Comparison of ENCODE assay signal across 11 cellular contexts in genomic region chr2:41720702-41721344, GRCh38.
DNase-seq lines count a peak whose midpoint lies in the region; ATAC-seq, FAIRE-seq and TF ChIP-seq lines count a peak whose summit lies in the region.
"Had no signal": no experiment of that assay in that cellular context is flagged by ENCODE, and none has a peak within 500 bp of the region (broad histone marks: within the 10 kb centered on the region; RNA-seq: fewer than 3 reads in every experiment).

No MANE protein-coding gene starts in this region.

- H4K91ac ChIP-seq in IMR-90 (ENCODE audit: insufficient read depth, low read depth, low read length): no peak overlapping the region

- H3K36me3 ChIP-seq in IMR-90 (ENCODE audit: control insufficient read depth, insufficient read depth, low read length): no peaks in the 10 kb centered on the region
- H3K36me3 ChIP-seq in small intestine (ENCODE audit: control insufficient read depth in 2 of 2, insufficient read depth in 2 of 2, low read length in 2 of 2): no peaks in the 10 kb centered on the region
- no peaks in the 10 kb centered on the region for H3K36me3 ChIP-seq in HAP-1 (replicated peaks)

- H3K27me3 ChIP-seq in IMR-90 (ENCODE audit: control insufficient read depth, insufficient read depth, low read length) (no peaks in the 10 kb centered on the region), small intestine (ENCODE audit: control insufficient read depth in 2 of 2, insufficient read depth in 2 of 2, low read length in 2 of 2) (no peaks in the 10 kb centered on the region), HAP-1 (ENCODE audit: low read depth) (no peaks in the 10 kb centered on the region)

- dilution Hi-C loops in IMR-90 (cut with HindIII; ENCODE audit: low sequenced_read_pairs, unreplicated experiment): no loop called here

- TF ChIP-seq POLR2A in IMR-90 (IDR thresholded peaks at IDR 0.05; ENCODE audit: low read depth, low read length): no peak

- H3K4me1 ChIP-seq in IMR-90 (ENCODE audit: control insufficient read depth, insufficient read depth, low read length) (no peaks in the 10 kb centered on the region; the same call in 1 of the 2 replicates), small intestine (ENCODE audit: control insufficient read depth in 2 of 2, insufficient read depth in 1 of 2, low read depth in 1 of 2, low read length in 1 of 2) (no peaks in the 10 kb centered on the region), HAP-1 (no peaks in the 10 kb centered on the region)

- no peak overlapping the region for H3K56ac ChIP-seq in IMR-90 (ENCODE audit: extremely low read depth, insufficient read depth, low read length)

- no peak for FAIRE-seq in small intestine (lab: Jason Lieb, UNC)

- no peaks in the 10 kb centered on the region for H3K79me1 ChIP-seq in IMR-90 (ENCODE audit: low read depth in 1 of 2, low read length in 2 of 2)

- TF ChIP-seq CTCF in IMR-90 (conservative IDR thresholded peaks at IDR 0.05; ENCODE audit: low read depth, low read length): no peak

- DNase-seq in IMR-90: peak; percentile 35
- DNase-seq in iris pigment epithelial cell (ENCODE audit: low read depth): peak; percentile 81
- no peak for DNase-seq in glomerular visceral epithelial cell (ENCODE audit: extremely low spot score)
- DNase-seq in small intestine: no peak
- DNase-seq in HAP-1 (ENCODE audit: low spot score in 2 of 2): no peak
- DNase-seq in GM19238 (ENCODE audit: insufficient read length, low spot score): no peak
- DNase-seq: activated CD4-positive, alpha-beta T cell treated with anti-CD3 and anti-CD28 coated beads for 4 hours; dermis blood vessel endothelial cell; nephron progenitor cell had no signal

- H3K9me3 ChIP-seq in IMR-90 (ENCODE audit: control insufficient read depth, insufficient read depth, low read length) (no peaks in the 10 kb centered on the region), small intestine (ENCODE audit: control insufficient read depth, low read depth) (no peaks in the 10 kb centered on the region), HAP-1 (no peaks in the 10 kb centered on the region)

- H3K23ac ChIP-seq in IMR-90 (ENCODE audit: low read depth, low read length): no peak overlapping the region

- no peak for TF ChIP-seq RAD21 in IMR-90 (IDR thresholded peaks at IDR 0.05; ENCODE audit: low read length)

- H3K4me3 ChIP-seq in IMR-90 (ENCODE audit: insufficient read depth, low read depth, low read length): no peak overlapping the region
- no peak overlapping the region for H3K4me3 ChIP-seq in small intestine (ENCODE audit: low read depth in 1 of 2, low read length in 2 of 2)
- H3K4me3 ChIP-seq in HAP-1: no peak overlapping the region

- intact Hi-C loops in IMR-90 (cut with micrococcal nuclease): no loop called here

- no peak overlapping the region for H2AK5ac ChIP-seq in IMR-90 (ENCODE audit: low read depth, low read length)

- CTCF ChIA-PET in IMR-90 (lab: Yijun Ruan, JAX): no interaction called here

- in situ Hi-C loops in IMR-90 (cut with MboI; ENCODE audit: low sequenced_read_pairs) (loop anchor here (25.0 kb wide), 1 partner anchor 1809 kb away; no protein-coding TSS in a partner anchor), HAP-1 (cut with MboI; ENCODE audit: low sequenced_read_pairs) (no loop called here)

- POLR2A ChIA-PET in IMR-90 (lab: Charles Lee; ENCODE audit: unreplicated experiment): interaction anchor here (0.7 kb wide), 1 partner anchor 174 kb away, joined by 3 read pairs; no protein-coding TSS in a partner anchor

- H3K27ac ChIP-seq in IMR-90 (ENCODE audit: insufficient read depth, low read length) (no peak overlapping the region), small intestine (ENCODE audit: low read depth in 1 of 2, low read length in 1 of 2) (peak overlapping the region in 1 of 2 donors; percentile 43)

- H2BK20ac ChIP-seq in IMR-90 (ENCODE audit: low read depth, low read length): no peak overlapping the region

- BruUV-seq in IMR-90 (replicated peaks; lab: Mats Ljungman, UMichigan): no TSS peak

- no peak overlapping the region for H3K18ac ChIP-seq in IMR-90 (ENCODE audit: low read depth, low read length)

- no peaks in the 10 kb centered on the region for H3K9me1 ChIP-seq in IMR-90 (ENCODE audit: insufficient read depth, low read length)

- no peak overlapping the region for H3K4ac ChIP-seq in IMR-90 (ENCODE audit: low read depth, low read length)

- no peak overlapping the region for H4K8ac ChIP-seq in IMR-90 (ENCODE audit: low read depth in 2 of 2, low read length in 2 of 2)

- WGBS in IMR-90 (ENCODE audit: extremely low coverage in 2 of 2, insufficient read length in 1 of 2), 2 experiments: no CpG with 5 or more reads among the region's 7 CpGs
- WGBS in small intestine, 3 donors: 65 to 92% (median 83%) methylated on average over 7 of the region's 7 CpGs

- ATAC-seq in GM18498 (IDR thresholded peaks at IDR 0.05; ENCODE audit: unreplicated experiment): peak; percentile 15
- peak; percentile 1 for ATAC-seq in GM21717 (IDR thresholded peaks at IDR 0.05; ENCODE audit: unreplicated experiment)
- ATAC-seq in IMR-90 (ENCODE audit: low read depth): peak; percentile 64

- no peak overlapping the region for H2AFZ ChIP-seq in IMR-90 (replicated peaks; ENCODE audit: low read length, poor library complexity)

- H3K9ac ChIP-seq in IMR-90 (ENCODE audit: low read depth, low read length): no peak overlapping the region

- no peak overlapping the region for H2AK9ac ChIP-seq in IMR-90 (replicated peaks; ENCODE audit: low read depth, low read length, poor library complexity)

- H4K5ac ChIP-seq in IMR-90 (ENCODE audit: low read depth, low read length): no peak overlapping the region

- H3K4me2 ChIP-seq in IMR-90 (ENCODE audit: low read depth, low read length): peak overlapping the region; percentile 40

- no peak overlapping the region for H3K14ac ChIP-seq in IMR-90 (replicated peaks; ENCODE audit: low read depth, low read length)

- no peak overlapping the region for H2BK5ac ChIP-seq in IMR-90 (ENCODE audit: low read depth, low read length, poor library complexity, severe bottlenecking)

- H2BK120ac ChIP-seq in IMR-90 (ENCODE audit: low read depth, low read length): no peak overlapping the region

- no peaks in the 10 kb centered on the region for H4K20me1 ChIP-seq in IMR-90 (ENCODE audit: insufficient read depth, low read length)

- H2BK15ac ChIP-seq in IMR-90 (ENCODE audit: low read depth, low read length): no peak overlapping the region

TF ChIP-seq in IMR-90, 13 proteins besides CTCF, POLR2A, EP300 and RAD21:
- no peak for TF ChIP-seq MXI1 (IDR thresholded peaks at IDR 0.05; ENCODE audit: borderline replicate concordance, low read depth, low read length)
- TF ChIP-seq RCOR1 (IDR thresholded peaks at IDR 0.05; ENCODE audit: insufficient replicate concordance, low read length): no peak

Comparison
In these comparisons a context has a peak if more than half of its experiments do, and no peak if none do; other contexts are left out.
1. ATAC-seq: peak in every context shown above with its lines; median percentile 64 in IMR-90; 15 in GM18498; 1 in GM21717.
2. DNase-seq: peak in IMR-90 (single experiment) and iris pigment epithelial cell (single experiment); none in glomerular visceral epithelial cell (single experiment), small intestine (single experiment), HAP-1 (0 of 2) and GM19238 (single experiment).